11 cellular contexts compared by ENCODE assay signal in the genomic region with DNA sequence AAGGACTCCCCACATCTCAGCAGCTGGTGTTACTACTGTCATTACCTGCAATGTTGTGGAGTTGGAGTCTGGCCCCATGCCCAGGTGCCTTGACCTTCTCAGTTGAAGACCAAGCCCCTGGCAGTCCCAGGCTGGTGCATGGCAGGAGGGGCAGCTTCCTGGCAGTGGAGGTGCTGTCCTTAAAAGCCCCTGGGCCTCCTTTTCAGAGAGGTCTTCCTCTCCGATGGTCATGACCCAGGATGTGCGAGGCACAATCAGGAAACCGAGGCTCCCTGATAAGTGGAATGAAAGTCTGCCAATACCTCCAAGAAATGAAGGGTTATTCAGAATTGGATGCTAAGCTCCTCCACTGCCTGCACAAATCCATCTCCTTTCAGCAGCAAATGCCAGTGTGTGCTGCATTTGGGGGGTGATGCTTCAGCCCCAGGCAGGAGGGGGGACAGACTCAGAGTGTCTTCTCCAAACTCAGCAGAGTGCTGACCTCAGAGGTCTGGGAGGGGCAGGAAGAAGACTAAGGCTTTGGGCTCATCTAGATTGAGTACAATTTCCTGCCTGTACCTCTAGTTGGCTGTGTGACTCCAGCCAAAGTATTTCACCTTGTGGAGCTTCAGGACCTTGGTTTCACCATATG.
DNase-seq lines count a peak whose midpoint lies in the region; ATAC-seq, FAIRE-seq and TF ChIP-seq lines count a peak whose summit lies in the region.
"Had no signal": no experiment of that assay in that cellular context is flagged by ENCODE, and none has a peak within 500 bp of the region (broad histone marks: within the 10 kb centered on the region; RNA-seq: fewer than 3 reads in every experiment).

No MANE protein-coding gene starts in this region.

- POLR2A ChIA-PET in CD4-positive, alpha-beta T cell (lab: Charles Lee) = interaction anchor here (0.8 to 1.2 kb wide), 3 partner anchors 11 to 593 kb away, joined by 3 read pairs; no protein-coding TSS in a partner anchor

- no peak overlapping the region for H3K4me3 ChIP-seq in kidney (ENCODE audit: low read length in 2 of 2)

- CTCF ChIA-PET in CD4-positive, alpha-beta T cell (lab: Charles Lee) = interaction anchor here (1.5 kb wide), 1 partner anchor 14 kb away, joined by 3 read pairs; no protein-coding TSS in a partner anchor

- peaks cover 51% of the 10 kb centered on the region for H3K4me1 Mint-ChIP-seq in CD4-positive, alpha-beta T cell (ENCODE audit: low read depth)
- H3K4me1 Mint-ChIP-seq in effector memory CD8-positive, alpha-beta T cell (ENCODE audit: low read depth in 2 of 2) = peaks cover 58 to 64% of the 10 kb centered on the region in 2 donors

- no peak overlapping the region for H3K27ac ChIP-seq in CD4-positive, alpha-beta T cell (ENCODE audit: low read depth, low read length)
- H3K27ac ChIP-seq in kidney (ENCODE audit: low read depth in 2 of 2, low read length in 2 of 2) = no peak overlapping the region

- intact Hi-C loops in CD4-positive, alpha-beta T cell (cut with DNase I, micrococcal nuclease) = loop anchor here in 1 of 2 experiments (2.0 kb wide), 1 partner anchor 19 kb away; no protein-coding TSS in a partner anchor
- intact Hi-C loops in kidney (cut with DNase I) = no loop called here

- H3K4me3 Mint-ChIP-seq in CD4-positive, alpha-beta T cell = peak overlapping the region; percentile 22
- peak overlapping the region; percentile 90 to 96 for H3K4me3 Mint-ChIP-seq in effector memory CD8-positive, alpha-beta T cell
- H3K4me3 Mint-ChIP-seq: WTC11 had no signal

- H3K27me3 Mint-ChIP-seq in CD4-positive, alpha-beta T cell = no peaks in the 10 kb centered on the region
- H3K27me3 Mint-ChIP-seq in effector memory CD8-positive, alpha-beta T cell = no peaks in the 10 kb centered on the region

- H3K9me3 Mint-ChIP-seq in CD4-positive, alpha-beta T cell = no peaks in the 10 kb centered on the region
- no peaks in the 10 kb centered on the region for H3K9me3 Mint-ChIP-seq in effector memory CD8-positive, alpha-beta T cell
- H3K9me3 Mint-ChIP-seq: WTC11 had no signal

- peak; percentile 49 for ATAC-seq in CD4-positive, alpha-beta T cell (ENCODE audit: poor library complexity)
- peak; percentile 22 for ATAC-seq in GM19324 (IDR thresholded peaks at IDR 0.05; ENCODE audit: low FRiP score, unreplicated experiment)
- peak; percentile 47 for ATAC-seq in effector memory CD8-positive, alpha-beta T cell (replicated peaks)
- ATAC-seq in HG03521 (IDR thresholded peaks at IDR 0.05; ENCODE audit: unreplicated experiment) = no peak
- ATAC-seq: WTC11 had no signal

- H3K9me3 ChIP-seq in CD4-positive, alpha-beta T cell (ENCODE audit: control insufficient read depth, low read length) = no peaks in the 10 kb centered on the region
- H3K9me3 ChIP-seq in kidney (ENCODE audit: control insufficient read depth in 1 of 2, low read length in 2 of 2) = no peaks in the 10 kb centered on the region

- no peaks in the 10 kb centered on the region for H3K27me3 ChIP-seq in CD4-positive, alpha-beta T cell (ENCODE audit: control insufficient read depth, insufficient read depth, low read length)

- peak in 4 of 10 experiments; percentile 10 to 21 (median 18) for DNase-seq in CD4-positive, alpha-beta T cell
- DNase-seq in NOMO-1 (lab: John Stamatoyannopoulos, UW; ENCODE audit: unreplicated experiment in 2 of 2) (peak; percentile 55 to 60), hippocampal formation (lab: John Stamatoyannopoulos, UW) (no peak), kidney (no peak), UCSD-AML1 (lab: John Stamatoyannopoulos, UW; ENCODE audit: unreplicated experiment) (no peak)
- DNase-seq in effector memory CD8-positive, alpha-beta T cell = peak in 2 of 3 experiments; percentile 18 to 28
- DNase-seq: OCI-M1 had no signal

- no peak for FAIRE-seq in kidney (lab: Jason Lieb, UNC)
- FAIRE-seq: islet of Langerhans had no signal

- no peak for TF ChIP-seq CTCF in CD4-positive, alpha-beta T cell (IDR thresholded peaks at IDR 0.05)
- no peak for TF ChIP-seq CTCF in kidney (IDR thresholded peaks at IDR 0.05; ENCODE audit: borderline replicate concordance, extremely low read depth, insufficient read depth)

- H3K36me3 Mint-ChIP-seq in CD4-positive, alpha-beta T cell (ENCODE audit: low read depth) = no peaks in the 10 kb centered on the region
- H3K36me3 Mint-ChIP-seq in effector memory CD8-positive, alpha-beta T cell (ENCODE audit: insufficient read depth) = peaks cover 5% of the 10 kb centered on the region

- peak overlapping the region in 1 of 2 donors; percentile 6 for H3K9ac ChIP-seq in kidney (ENCODE audit: low read length in 2 of 2)

- H3K4me1 ChIP-seq in kidney (ENCODE audit: control insufficient read depth in 1 of 2, insufficient read depth in 1 of 2, low read depth in 1 of 2, low read length in 2 of 2) = peaks cover 39 to 50% of the 10 kb centered on the region in 2 donors

- peaks cover 7 to 22% of the 10 kb centered on the region in 2 donors for H3K36me3 ChIP-seq in kidney (ENCODE audit: control insufficient read depth in 1 of 2, insufficient read depth in 2 of 2, low read length in 2 of 2)

- H3K27ac Mint-ChIP-seq in CD4-positive, alpha-beta T cell = peak overlapping the region; percentile 81
- H3K27ac Mint-ChIP-seq in effector memory CD8-positive, alpha-beta T cell = peak overlapping the region; percentile 54 to 88
- H3K27ac Mint-ChIP-seq: WTC11 had no signal

Comparison
In these comparisons a context has a peak if more than half of its experiments do, and no peak if none do; other contexts are left out.
1. DNase-seq: peak in NOMO-1 (2 of 2) and effector memory CD8-positive, alpha-beta T cell (2 of 3); none in hippocampal formation (0 of 2), kidney (single experiment) and UCSD-AML1 (single experiment).